31 cellular contexts compared by ENCODE assay signal in the genomic region with DNA sequence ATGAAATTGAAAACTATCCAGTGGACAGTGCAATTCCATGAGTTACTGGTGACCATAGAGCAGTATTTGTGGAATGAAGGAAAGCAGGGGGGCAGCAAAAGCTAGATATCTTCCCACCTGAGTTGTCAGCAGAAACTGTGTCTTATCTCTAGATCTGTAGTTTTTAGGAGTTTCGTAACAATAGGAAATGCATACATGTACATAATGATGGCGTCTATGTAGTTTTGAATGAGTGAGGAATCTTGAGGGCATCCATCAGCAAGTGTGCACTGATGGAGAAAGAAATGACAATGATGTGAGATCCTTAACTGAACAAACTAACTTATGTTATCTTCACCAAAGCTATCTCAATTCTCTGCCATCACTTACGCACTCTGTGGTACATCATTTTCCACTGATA.
"Had no signal": no experiment of that assay in that cellular context is flagged by ENCODE, and none has a peak within 500 bp of the region (broad histone marks: within the 10 kb centered on the region; RNA-seq: fewer than 3 reads in every experiment).

No MANE protein-coding gene starts in this region.

- H3K9me3 ChIP-seq: Peyer's patch had no signal

- ATAC-seq: activated naive CD8-positive, alpha-beta T cell treated with anti-CD3 and anti-CD28 coated beads, Interleukin-2, amount 50 U/mL, for 24 hours; PC-3; Right ventricle myocardium inferior had no signal

- H3K27me3 ChIP-seq: Peyer's patch had no signal

- FAIRE-seq: bronchial epithelial cell had no signal

- DNase-seq: activated B cell treated with CpG ODN at 0.5 μM for 24 hours; activated CD4-positive, alpha-beta memory T cell treated with anti-CD3 and anti-CD28 coated beads for 36 hours; activated CD4-positive, alpha-beta T cell treated with anti-CD3 and anti-CD28 coated beads for 4 hours; activated CD4-positive, alpha-beta T cell treated with anti-CD3 and anti-CD28 coated beads, Interleukin-2, amount 50 U/mL, for 1 hour; activated CD4-positive, CD25-positive, alpha-beta regulatory T cell treated with anti-CD3 and anti-CD28 coated beads, Interleukin-2, amount 50 U/mL, for 72 hours; activated CD8-positive, alpha-beta memory T cell treated with anti-CD3 and anti-CD28 coated beads, Interleukin-2, amount 50 U/mL, for 4 hours; activated effector memory CD4-positive, alpha-beta T cell treated with Interleukin-2 at 50 U/mL for 16 hours; activated naive CD4-positive, alpha-beta T cell treated with anti-CD3 and anti-CD28 coated beads, Interleukin-2, amount 10 ng/mL, durations not matched to agents 7 days and 5 days; activated naive CD8-positive, alpha-beta T cell treated with anti-CD3 and anti-CD28 coated beads, Interleukin-2, amount 50 U/mL, for 24 hours; activated T-cell treated with anti-CD3 and anti-CD28 coated beads, Interleukin-2, amount 50 U/mL, for 48 hours; anterior cingulate cortex; caudate nucleus; cerebellar nuclear complex; NCI-H1048; NCI-H1105 treated with DMSO at 0.1 percent for 48 hours; NCI-H1436; NCI-H1694; NCI-H1930; NCI-H2081 treated with DMSO at 0.1 percent for 48 hours; NCI-H226; NCI-H524 treated with DMSO at 0.1 percent for 48 hours; PC-3; Peyer's patch; RPMI8226; SIG-M5; SW 1271; T-helper 1 cell; T-helper 2 cell; T-helper 9 cell had no signal

- H3K36me3 ChIP-seq: Peyer's patch had no signal

- H3K27ac ChIP-seq: Peyer's patch had no signal

- H3K4me3 ChIP-seq: Peyer's patch had no signal
